Comparison of ENCODE assay signal across 8 cellular contexts in the genomic region with DNA sequence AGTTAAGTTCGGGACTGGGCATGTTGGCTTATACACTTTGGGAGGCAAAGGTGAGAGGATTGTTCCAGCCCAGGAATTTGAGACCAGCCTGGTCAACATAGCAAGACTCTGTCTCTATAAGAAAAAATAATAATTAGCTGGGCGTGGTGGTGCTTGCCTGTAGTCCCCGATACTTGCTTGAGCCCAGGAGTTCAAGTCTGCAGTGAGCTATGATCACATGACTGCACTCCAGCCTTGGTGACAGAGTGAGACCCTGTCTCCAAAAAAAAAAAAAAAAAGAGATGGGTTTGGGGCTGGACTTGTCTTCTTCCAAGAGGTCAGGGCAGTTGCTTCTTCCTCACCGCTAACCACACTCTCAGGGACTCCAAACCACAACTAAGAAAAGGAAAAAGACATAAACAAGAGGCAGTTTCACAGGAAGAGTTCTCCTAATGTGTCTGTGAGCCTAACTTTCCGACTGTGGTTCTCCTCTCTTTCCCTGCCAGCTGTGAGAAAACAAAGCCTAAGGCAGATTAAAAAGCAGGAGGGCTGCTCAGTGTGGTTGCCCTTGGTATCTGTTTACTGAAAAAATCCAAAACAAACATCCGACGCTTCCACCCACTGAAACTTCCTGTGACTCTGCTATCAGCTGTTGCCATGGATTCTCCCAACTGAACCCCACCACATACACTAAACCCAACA. TPM values are rescaled to one million over a fixed set of nuclear protein-coding genes. Genes with fewer than 3 reads are reported as not detected.
DNase-seq lines count a peak whose midpoint lies in the region; ATAC-seq and TF ChIP-seq lines count a peak whose summit lies in the region.

No MANE protein-coding gene starts in this region.

- DNase-seq in BJ (ENCODE audit: low read depth) (peak; percentile 89), astrocyte of the spinal cord (ENCODE audit: low read depth, low spot score) (peak; percentile 97), lung microvascular endothelial cell (ENCODE audit: low read depth in 2 of 2) (peak; percentile 86 to 95), T-cell (no peak)
- peak; percentile 55 for DNase-seq in Jurkat, Clone E6-1 (ENCODE audit: low read depth, low spot score)

- no peak for TF ChIP-seq EP300 in gastroesophageal sphincter (IDR thresholded peaks at IDR 0.05)

- H3K4me1 Mint-ChIP-seq in T-cell: peaks cover 33 to 45% (median 36%) of the 10 kb centered on the region in 3 donors

- H3K9me3 Mint-ChIP-seq in T-cell: no peaks in the 10 kb centered on the region

- H3K27ac ChIP-seq in gastroesophageal sphincter: peak overlapping the region in 2 of 4 donors; percentile 36 to 41

- POLR2A ChIA-PET in BJ (lab: Charles Lee): interaction anchor here (0.5 kb wide), 1 partner anchor 23 kb away, joined by 6 read pairs; no protein-coding TSS in a partner anchor
- POLR2A ChIA-PET in T-cell (lab: Charles Lee): interaction anchor here in 1 of 2 donors (0.6 kb wide), 1 partner anchor 704 kb away, joined by 6 read pairs; no protein-coding TSS in a partner anchor

- H3K4me3 ChIP-seq in BJ (ENCODE audit: low read depth, low read length): no peak overlapping the region
- no peak overlapping the region for H3K4me3 ChIP-seq in Jurkat, Clone E6-1 (ENCODE audit: low read length)
- no peak overlapping the region for H3K4me3 ChIP-seq in astrocyte of the spinal cord (ENCODE audit: low read depth, low read length)
- H3K4me3 ChIP-seq in gastroesophageal sphincter: no peak overlapping the region

- in situ Hi-C loops in astrocyte of the spinal cord (cut with HindIII; ENCODE audit: low sequenced_read_pairs): no loop called here

- no peaks in the 10 kb centered on the region for H3K36me3 Mint-ChIP-seq in T-cell

- H3K9me3 ChIP-seq in gastroesophageal sphincter: no peaks in the 10 kb centered on the region

- WGBS in gastroesophageal sphincter (ENCODE audit: low coverage in 1 of 2), 2 donors: 22 to 24% methylated on average over 6 of the region's 7 CpGs

- TF ChIP-seq CTCF in BJ (IDR thresholded peaks at IDR 0.05; ENCODE audit: insufficient read depth, low read depth, low read length) (no peak), astrocyte of the spinal cord (IDR thresholded peaks at IDR 0.05; ENCODE audit: low read depth, low read length) (no peak), gastroesophageal sphincter (IDR thresholded peaks at IDR 0.05) (no peak)

- no peak overlapping the region for H3K4me3 Mint-ChIP-seq in T-cell

- H3K27me3 ChIP-seq in BJ (ENCODE audit: control insufficient read depth, insufficient read depth, low read length): no peaks in the 10 kb centered on the region
- no peaks in the 10 kb centered on the region for H3K27me3 ChIP-seq in gastroesophageal sphincter

- CTCF ChIA-PET in BJ (lab: Yijun Ruan, JAX) (interaction anchor here (1.0 to 3.1 kb wide), 2 partner anchors 10 to 29 kb away, joined by 3 to 15 read pairs; no protein-coding TSS in a partner anchor), T-cell (lab: Charles Lee) (no interaction called here)

- no peak for ATAC-seq in GM18867 (IDR thresholded peaks at IDR 0.05; ENCODE audit: unreplicated experiment)
- no peak for ATAC-seq in gastroesophageal sphincter
- ATAC-seq in GM21529 (IDR thresholded peaks at IDR 0.05; ENCODE audit: unreplicated experiment): no peak
- ATAC-seq in T-cell (replicated peaks in 1 of 4): no peak

- no peak for TF ChIP-seq POLR2A in gastroesophageal sphincter (IDR thresholded peaks at IDR 0.05)

- peaks cover 0 to 53% (median 35%) of the 10 kb centered on the region in 3 donors for H3K4me1 ChIP-seq in gastroesophageal sphincter

- no peak overlapping the region for H3K27ac Mint-ChIP-seq in T-cell

- peaks cover 41 to 71% of the 10 kb centered on the region in 2 donors for H3K27me3 Mint-ChIP-seq in T-cell

- H3K36me3 ChIP-seq in BJ (ENCODE audit: control insufficient read depth, insufficient read depth, low read length): no peaks in the 10 kb centered on the region
- H3K36me3 ChIP-seq in gastroesophageal sphincter: no peaks in the 10 kb centered on the region

RNA-seq across cellular contexts. Expression of gene SERPINE1, which starts 2.4 kb away (rescaled TPM):
- polyA plus RNA-seq in BJ (2011; rRNA removed): 1,118 and 1,433 TPM in 2 replicates
- 651 and 1,176 TPM in 2 replicates for polyA minus RNA-seq in BJ (2011; rRNA and poly(A)+ RNA removed)
- polyA plus RNA-seq in Jurkat, Clone E6-1 (2012; ENCODE audit: insufficient read depth, insufficient read length): not detected
- total RNA-seq in lung microvascular endothelial cell: 68.3 and 170 TPM in 2 replicates
- total RNA-seq in gastroesophageal sphincter: 10 to 100 TPM in 3 of 4 donors, 1 to 10 TPM in 1; 5.4 to 75.3 (median 19.6) TPM
- under 1 TPM in 4 of 5 donors, not detected in 1; 0.18 to 0.79 (median 0.51) TPM for total RNA-seq in T-cell

RNA-seq across cellular contexts. Expression of gene AP1S1, which starts 29.8 kb away (rescaled TPM):
- 186 and 270 TPM in 2 replicates for polyA plus RNA-seq in BJ (2011; rRNA removed)
- polyA minus RNA-seq in BJ (2011; rRNA and poly(A)+ RNA removed): 30.8 and 56.0 TPM in 2 replicates
- polyA plus RNA-seq in Jurkat, Clone E6-1 (2012; ENCODE audit: insufficient read depth, insufficient read length): 148 TPM
- total RNA-seq in lung microvascular endothelial cell (110 and 155 TPM in 2 replicates), gastroesophageal sphincter (10 to 100 TPM; 21.9 to 69.5 (median 34.3) TPM), T-cell (10 to 100 TPM in 3 of 5 donors, 1 to 10 TPM in 2; 8.1 to 16.7 (median 14.4) TPM)

RNA-seq across cellular contexts. Expression of gene TRIM56, which starts 39.2 kb away (rescaled TPM):
- 3.2 and 4.9 TPM in 2 replicates for polyA plus RNA-seq in BJ (2011; rRNA removed)
- 6.1 and 9.2 TPM in 2 replicates for polyA minus RNA-seq in BJ (2011; rRNA and poly(A)+ RNA removed)
- 22.5 TPM for polyA plus RNA-seq in Jurkat, Clone E6-1 (2012; ENCODE audit: insufficient read depth, insufficient read length)
- total RNA-seq in lung microvascular endothelial cell: 9.2 and 18.3 TPM in 2 replicates
- 10 to 100 TPM; 15.0 to 26.4 (median 23.0) TPM for total RNA-seq in gastroesophageal sphincter
- 10 to 100 TPM; 47.2 to 80.9 (median 77.4) TPM for total RNA-seq in T-cell

RNA-seq across cellular contexts. Expression of gene VGF, which starts 40.9 kb away (rescaled TPM):
- polyA plus RNA-seq in BJ (2011; rRNA removed): 0.04 TPM in 1 of 2 replicates, not detected in the other
- polyA minus RNA-seq in BJ (2011; rRNA and poly(A)+ RNA removed): not detected in 2 replicates
- polyA plus RNA-seq in Jurkat, Clone E6-1 (2012; ENCODE audit: insufficient read depth, insufficient read length): 1.9 TPM
- not detected in 2 replicates for total RNA-seq in lung microvascular endothelial cell
- under 1 TPM in 2 of 4 donors, not detected in 2; 0.25 to 0.27 TPM for total RNA-seq in gastroesophageal sphincter
- not detected for total RNA-seq in T-cell

RNA-seq across cellular contexts. Expression of gene NAT16, which starts 55.6 kb away (rescaled TPM):
- polyA plus RNA-seq in BJ (2011; rRNA removed): 0.02 TPM in 1 of 2 replicates, not detected in the other
- polyA minus RNA-seq in BJ (2011; rRNA and poly(A)+ RNA removed): not detected in 2 replicates
- polyA plus RNA-seq in Jurkat, Clone E6-1 (2012; ENCODE audit: insufficient read depth, insufficient read length): not detected
- total RNA-seq in lung microvascular endothelial cell: not detected in 2 replicates
- total RNA-seq in gastroesophageal sphincter: not detected
- not detected for total RNA-seq in T-cell

Comparison
In these comparisons a context has a peak if more than half of its experiments do, and no peak if none do; other contexts are left out.
1. DNase-seq: peak in BJ (single experiment), Jurkat, Clone E6-1 (single experiment), astrocyte of the spinal cord (single experiment) and lung microvascular endothelial cell (2 of 2); none in T-cell (0 of 34).